ENCODE assay signal across 8 cellular contexts in the genomic region with DNA sequence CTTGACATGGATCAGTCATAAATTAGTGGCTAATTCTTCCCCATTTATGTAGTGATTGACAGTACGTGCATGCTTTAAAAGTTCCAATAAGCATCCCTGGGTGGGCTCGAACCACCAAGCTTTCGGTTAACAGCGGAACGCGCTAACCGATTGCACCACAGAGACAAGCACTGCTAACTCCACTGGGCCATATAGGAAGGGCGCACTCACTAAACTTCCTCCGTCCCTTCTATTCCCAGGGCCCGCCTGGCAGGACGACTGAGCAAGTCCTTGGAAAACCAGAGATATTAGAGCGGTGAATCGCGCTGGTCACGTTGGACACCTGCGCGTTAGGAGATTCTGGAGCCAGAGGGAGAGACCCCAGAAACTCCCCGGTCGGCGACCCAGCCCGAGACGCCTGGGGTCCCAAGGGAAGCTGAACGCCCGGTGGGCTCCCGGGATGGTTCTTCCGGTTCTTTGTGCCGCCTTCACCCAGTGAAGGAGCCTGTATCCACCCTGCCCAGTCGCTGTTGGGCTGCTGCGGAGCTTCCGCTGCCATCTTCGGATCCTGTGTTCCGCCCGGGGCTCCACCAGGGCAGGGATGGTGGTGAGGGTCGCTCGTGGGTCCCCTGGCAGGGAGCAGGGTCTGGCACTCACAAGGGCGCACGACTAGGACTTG.
A peak's percentile ranks its signal among the peaks of the same experiment; 100 is the strongest.
DNase-seq lines count a peak whose midpoint lies in the region; ATAC-seq and TF ChIP-seq lines count a peak whose summit lies in the region.
"Not testable (repeated sequence)": the region's sequence is repeated elsewhere in the genome, so short reads cannot be mapped to it uniquely, and the experiment has no call there.

No MANE protein-coding gene starts in this region.

- peak; percentile 75 for ATAC-seq in activated CD8-positive, alpha-beta T cell treated with anti-CD3 and anti-CD28 coated beads for 36 hours
- peak; percentile 60 to 67 for ATAC-seq in stimulated activated naive B cell treated with anti-CD40 and anti-IgM and Interleukin-4, amounts not matched to agents 10 μg/mL and 1 μg/mL and 100 μg/mL, for 72 hours (replicated peaks)

- not testable (repeated sequence) for TF ChIP-seq EP300 in esophagus muscularis mucosa (IDR thresholded peaks at IDR 0.05)

- CTCF ChIA-PET in AG04450 (lab: Charles Lee); activated CD8-positive, alpha-beta T cell treated with anti-CD3 and anti-CD28 coated beads for 36 hours (lab: Charles Lee): not testable (repeated sequence)

- no CpG with 5 or more reads among the region's 37 CpGs for WGBS in esophagus muscularis mucosa

- H3K9ac ChIP-seq in HUES6 (ENCODE audit: low read length): peak overlapping the region; percentile 74

- H3K9me3 Mint-ChIP-seq in activated CD8-positive, alpha-beta T cell treated with anti-CD3 and anti-CD28 coated beads for 36 hours; nephron progenitor cell; stimulated activated naive B cell treated with anti-CD40 and anti-IgM and Interleukin-4, amounts not matched to agents 10 μg/mL and 1 μg/mL and 100 μg/mL, for 72 hours: not testable (repeated sequence)

- H3K4me1 Mint-ChIP-seq in activated CD8-positive, alpha-beta T cell treated with anti-CD3 and anti-CD28 coated beads for 36 hours (ENCODE audit: low read depth); nephron progenitor cell; stimulated activated naive B cell treated with anti-CD40 and anti-IgM and Interleukin-4, amounts not matched to agents 10 μg/mL and 1 μg/mL and 100 μg/mL, for 72 hours: not testable (repeated sequence)

- intact Hi-C loops in activated CD8-positive, alpha-beta T cell treated with anti-CD3 and anti-CD28 coated beads for 36 hours (cut with micrococcal nuclease); esophagus muscularis mucosa (cut with DNase I): not testable (repeated sequence)

- peak overlapping the region; percentile 82 for H3K4me3 Mint-ChIP-seq in activated CD8-positive, alpha-beta T cell treated with anti-CD3 and anti-CD28 coated beads for 36 hours
- peak overlapping the region; percentile 82 for H3K4me3 Mint-ChIP-seq in nephron progenitor cell
- H3K4me3 Mint-ChIP-seq in stimulated activated naive B cell treated with anti-CD40 and anti-IgM and Interleukin-4, amounts not matched to agents 10 μg/mL and 1 μg/mL and 100 μg/mL, for 72 hours: peak overlapping the region; percentile 89 to 91

- 0 out of 2 replicates have a peak overlapping the region, but pooled peaks have one; percentile 13 for H3K4me3 ChIP-seq in AG04450 (ENCODE audit: low read depth, low read length)
- peak overlapping the region; percentile 71 for H3K4me3 ChIP-seq in HUES6 (ENCODE audit: low read depth, low read length)
- peak overlapping the region; percentile 43 to 55 (median 50) for H3K4me3 ChIP-seq in esophagus muscularis mucosa

- DNase-seq in AG04450 (ENCODE audit: low read depth, low spot score); esophagus muscularis mucosa (ENCODE audit: extremely low spot score); stimulated activated naive B cell treated with anti-CD40 and anti-IgM and Interleukin-4, amounts not matched to agents 10 μg/mL and 1 μg/mL and 100 μg/mL, for 72 hours: not testable (repeated sequence)
- peak; percentile 17 for DNase-seq in activated CD8-positive, alpha-beta T cell treated with anti-CD3 and anti-CD28 coated beads for 36 hours
- DNase-seq in astrocyte of the hippocampus (ENCODE audit: low read depth, low spot score) (peak; percentile 12), islet precursor cell (peak; percentile 53), nephron progenitor cell (peak; percentile 13)

- peak overlapping the region; percentile 83 for H3K27ac Mint-ChIP-seq in activated CD8-positive, alpha-beta T cell treated with anti-CD3 and anti-CD28 coated beads for 36 hours
- not testable (repeated sequence) for H3K27ac Mint-ChIP-seq in nephron progenitor cell
- peak overlapping the region; percentile 93 for H3K27ac Mint-ChIP-seq in stimulated activated naive B cell treated with anti-CD40 and anti-IgM and Interleukin-4, amounts not matched to agents 10 μg/mL and 1 μg/mL and 100 μg/mL, for 72 hours

- not testable (repeated sequence) for TF ChIP-seq POLR2A in esophagus muscularis mucosa (IDR thresholded peaks at IDR 0.05; ENCODE audit: low read depth)

- H3K9me3 ChIP-seq in AG04450 (ENCODE audit: control insufficient read depth, insufficient read depth, low read length); HUES6 (ENCODE audit: control insufficient read depth, insufficient read depth, low read depth, low read length); esophagus muscularis mucosa: not testable (repeated sequence)

- H3K4me1 ChIP-seq in HUES6 (ENCODE audit: control insufficient read depth, insufficient read depth, low read length); esophagus muscularis mucosa: not testable (repeated sequence)

- H3K27ac ChIP-seq in AG04450 (ENCODE audit: low read depth, low read length); HUES6 (ENCODE audit: low read depth, low read length): not testable (repeated sequence)
- H3K27ac ChIP-seq in esophagus muscularis mucosa (replicated peaks in 1 of 4): peak overlapping the region; percentile 57 to 70 (median 62)

- H3K36me3 Mint-ChIP-seq in activated CD8-positive, alpha-beta T cell treated with anti-CD3 and anti-CD28 coated beads for 36 hours (ENCODE audit: low read depth); nephron progenitor cell (ENCODE audit: low read depth); stimulated activated naive B cell treated with anti-CD40 and anti-IgM and Interleukin-4, amounts not matched to agents 10 μg/mL and 1 μg/mL and 100 μg/mL, for 72 hours: not testable (repeated sequence)

- not testable (repeated sequence) for H3K27me3 ChIP-seq in AG04450 (ENCODE audit: control insufficient read depth, insufficient read depth, low read length); HUES6 (ENCODE audit: control insufficient read depth, insufficient read depth, low read length); esophagus muscularis mucosa

- TF ChIP-seq CTCF in AG04450 (IDR thresholded peaks at IDR 0.05; ENCODE audit: low read depth, low read length); activated CD8-positive, alpha-beta T cell treated with anti-CD3 and anti-CD28 coated beads for 36 hours (IDR thresholded peaks at IDR 0.05); esophagus muscularis mucosa (IDR thresholded peaks at IDR 0.05); nephron progenitor cell (IDR thresholded peaks at IDR 0.05): not testable (repeated sequence)

- not testable (repeated sequence) for H3K36me3 ChIP-seq in HUES6 (ENCODE audit: control insufficient read depth, insufficient read depth, low read length); esophagus muscularis mucosa

- H3K27me3 Mint-ChIP-seq in activated CD8-positive, alpha-beta T cell treated with anti-CD3 and anti-CD28 coated beads for 36 hours; nephron progenitor cell (ENCODE audit: low read depth, poor library complexity); stimulated activated naive B cell treated with anti-CD40 and anti-IgM and Interleukin-4, amounts not matched to agents 10 μg/mL and 1 μg/mL and 100 μg/mL, for 72 hours: not testable (repeated sequence)

- POLR2A ChIA-PET in AG04450 (lab: Yijun Ruan, JAX); activated CD8-positive, alpha-beta T cell treated with anti-CD3 and anti-CD28 coated beads for 36 hours (lab: Charles Lee): not testable (repeated sequence)

Comparison
In these comparisons a context has a peak if more than half of its experiments do, and no peak if none do; other contexts are left out.
1. H3K4me3 ChIP-seq: peak in every context shown above with its lines; median percentile 71 in HUES6; 50 in esophagus muscularis mucosa; 13 in AG04450.